ENCODE assay signal across 1 cellular context in genomic region chr17:44906010-44906646, GRCh38.
TF ChIP-seq lines count a peak whose summit lies in the region.

No MANE protein-coding gene starts in this region.

TF ChIP-seq in endothelial cell of umbilical vein, 7 proteins besides CTCF, POLR2A, EP300 and RAD21:
- TF ChIP-seq POLR2AphosphoS5 (IDR thresholded peaks at IDR 0.05; ENCODE audit: insufficient read depth, low read depth, low read length) (peak; percentile 55), MAX (IDR thresholded peaks at IDR 0.05; ENCODE audit: insufficient read depth, insufficient read length) (no peak), FOS (IDR thresholded peaks at IDR 0.05; ENCODE audit: borderline replicate concordance, insufficient read depth, low read length) (peak; percentile 84), JUN (IDR thresholded peaks at IDR 0.05; ENCODE audit: borderline replicate concordance, insufficient read depth, insufficient read length, low read depth) (peak; percentile 94)
